Comparison of ENCODE assay signal across 21 cellular contexts in genomic region chr1:200540281-200540680, GRCh38.
DNase-seq lines count a peak whose midpoint lies in the region; ATAC-seq, FAIRE-seq and TF ChIP-seq lines count a peak whose summit lies in the region.
"Had no signal": no experiment of that assay in that cellular context is flagged by ENCODE, and none has a peak within 500 bp of the region (broad histone marks: within the 10 kb centered on the region; RNA-seq: fewer than 3 reads in every experiment).

No MANE protein-coding gene starts in this region.

- no peaks in the 10 kb centered on the region for H4K20me1 ChIP-seq in IMR-90 (ENCODE audit: insufficient read depth, low read length)
- H4K20me1 ChIP-seq in H1 (replicated peaks in 1 of 2; ENCODE audit: control insufficient read depth in 1 of 2, insufficient read depth in 2 of 2, low read length in 2 of 2): no peaks in the 10 kb centered on the region
- H4K20me1 ChIP-seq: BLaER1 treated with 17β-estradiol and CSF1 and Interleukin-3, amounts not matched to agents 10 nM and 100 nM had no signal

- dilution Hi-C loops in IMR-90 (cut with HindIII; ENCODE audit: low sequenced_read_pairs, unreplicated experiment): no loop called here

- H3K36me3 ChIP-seq in IMR-90 (ENCODE audit: control insufficient read depth, insufficient read depth, low read length): no peaks in the 10 kb centered on the region
- no peaks in the 10 kb centered on the region for H3K36me3 ChIP-seq in H1 (ENCODE audit: control insufficient read depth in 2 of 4, insufficient read depth in 4 of 4, low read length in 3 of 4)
- H3K36me3 ChIP-seq: BLaER1 treated with 17β-estradiol and CSF1 and Interleukin-3, amounts not matched to agents 10 nM and 100 nM had no signal

- no peak overlapping the region for H3K4ac ChIP-seq in IMR-90 (ENCODE audit: low read depth, low read length)
- no peak overlapping the region for H3K4ac ChIP-seq in H1 (replicated peaks; ENCODE audit: insufficient read length, low read depth, low read length)

- no peak overlapping the region for H2BK12ac ChIP-seq in H1 (ENCODE audit: low read depth, low read length)

- H3K27me3 ChIP-seq in IMR-90 (ENCODE audit: control insufficient read depth, insufficient read depth, low read length) (no peaks in the 10 kb centered on the region), H1 (replicated peaks in 1 of 4; ENCODE audit: control insufficient read depth in 3 of 4, extremely low read depth in 1 of 4, insufficient read depth in 3 of 4, low read length in 3 of 4) (no peaks in the 10 kb centered on the region)
- H3K27me3 ChIP-seq: BLaER1 treated with 17β-estradiol and CSF1 and Interleukin-3, amounts not matched to agents 10 nM and 100 nM had no signal

- CTCF ChIA-PET in IMR-90 (lab: Yijun Ruan, JAX) (no interaction called here), H1 (lab: Charles Lee; ENCODE audit: partially characterized antibody) (no interaction called here)

- H3K27ac ChIP-seq in IMR-90 (ENCODE audit: insufficient read depth, low read length) (no peak overlapping the region), H1 (ENCODE audit: low read depth, low read length) (no peak overlapping the region)
- H3K27ac ChIP-seq: 22Rv1; A549; BLaER1 treated with 17β-estradiol and CSF1 and Interleukin-3, amounts not matched to agents 10 nM and 100 nM; C4-2B had no signal

- H3K9me3 ChIP-seq in IMR-90 (ENCODE audit: control insufficient read depth, insufficient read depth, low read length): no peaks in the 10 kb centered on the region
- no peaks in the 10 kb centered on the region for H3K9me3 ChIP-seq in H1 (ENCODE audit: insufficient read depth in 2 of 2, low read depth in 1 of 2, low read length in 1 of 2)
- H3K9me3 ChIP-seq: A549; BLaER1 treated with 17β-estradiol and CSF1 and Interleukin-3, amounts not matched to agents 10 nM and 100 nM; Caco-2 had no signal

- intact Hi-C loops in IMR-90 (cut with micrococcal nuclease): no loop called here

- peak overlapping the region; percentile 43 for H2BK5ac ChIP-seq in IMR-90 (ENCODE audit: low read depth, low read length, poor library complexity, severe bottlenecking)
- no peak overlapping the region for H2BK5ac ChIP-seq in H1 (ENCODE audit: low read depth, low read length)

- POLR2A ChIA-PET in IMR-90 (lab: Charles Lee; ENCODE audit: unreplicated experiment): no interaction called here
- POLR2A ChIA-PET in H1 (lab: Charles Lee; ENCODE audit: partially characterized antibody): no interaction called here

- H2BK120ac ChIP-seq in IMR-90 (ENCODE audit: low read depth, low read length): no peak overlapping the region
- H2BK120ac ChIP-seq in H1 (replicated peaks; ENCODE audit: low read depth, low read length): no peak overlapping the region

- no peak overlapping the region for H4K91ac ChIP-seq in IMR-90 (ENCODE audit: insufficient read depth, low read depth, low read length)
- no peak overlapping the region for H4K91ac ChIP-seq in H1 (replicated peaks; ENCODE audit: insufficient read length, low read length)

- H2AK5ac ChIP-seq in IMR-90 (ENCODE audit: low read depth, low read length): no peak overlapping the region
- no peak overlapping the region for H2AK5ac ChIP-seq in H1 (ENCODE audit: low read depth, low read length)

- H3K23me2 ChIP-seq in H1 (ENCODE audit: low read depth, low read length): peaks cover 6% of the 10 kb centered on the region; the same call in 1 of the 2 replicates

- no peaks in the 10 kb centered on the region for H3K79me1 ChIP-seq in IMR-90 (ENCODE audit: low read depth in 1 of 2, low read length in 2 of 2)
- no peaks in the 10 kb centered on the region for H3K79me1 ChIP-seq in H1 (ENCODE audit: low read depth, low read length)

- no peak for TF ChIP-seq RAD21 in IMR-90 (IDR thresholded peaks at IDR 0.05; ENCODE audit: low read length)
- no peak for TF ChIP-seq RAD21 in H1 (IDR thresholded peaks at IDR 0.05 in 1 of 2, conservative IDR thresholded peaks at IDR 0.05 in 1 of 2; ENCODE audit: low read depth in 2 of 2, low read length in 2 of 2)

- WGBS in IMR-90 (ENCODE audit: extremely low coverage in 2 of 2, insufficient read length in 1 of 2), 2 experiments: 57% methylated on average over 1 of the region's 1 CpG; no CpG with 5 or more reads in 1 of the 2 experiments
- 90% methylated on average over 1 of the region's 1 CpG; no CpG with 5 or more reads in 1 of the 2 experiments for WGBS in H1 (ENCODE audit: extremely low coverage in 1 of 2, insufficient coverage in 1 of 2, insufficient read length in 1 of 2, insufficient replicate concordance in 2 of 2, low coverage in 1 of 2, low lambda C conversion rate in 2 of 2, missing lambda C conversion rate in 1 of 2), 2 experiments

- H3K18ac ChIP-seq in IMR-90 (ENCODE audit: low read depth, low read length) (no peak overlapping the region), H1 (ENCODE audit: extremely low read depth, low read length) (no peak overlapping the region)

- H4K5ac ChIP-seq in IMR-90 (ENCODE audit: low read depth, low read length) (no peak overlapping the region), H1 (ENCODE audit: insufficient read length, low read depth, low read length) (no peak overlapping the region)

- H3K4me1 ChIP-seq in IMR-90 (ENCODE audit: control insufficient read depth, insufficient read depth, low read length) (no peaks in the 10 kb centered on the region), H1 (replicated peaks in 1 of 4; ENCODE audit: control insufficient read depth in 3 of 4, insufficient read depth in 4 of 4, low read length in 3 of 4) (peaks cover 0 to 2% (median 0%) of the 10 kb centered on the region in 4 experiments; a peak in 2 of 7 replicates)
- H3K4me1 ChIP-seq: A549; BLaER1 treated with 17β-estradiol and CSF1 and Interleukin-3, amounts not matched to agents 10 nM and 100 nM had no signal

- no peak for TF ChIP-seq CTCF in IMR-90 (conservative IDR thresholded peaks at IDR 0.05; ENCODE audit: low read depth, low read length)
- no peak for TF ChIP-seq CTCF in H1 (IDR thresholded peaks at IDR 0.05; ENCODE audit: control extremely low read depth in 1 of 3, insufficient read depth in 1 of 3, low read depth in 1 of 3, low read length in 3 of 3)

- H2BK20ac ChIP-seq in IMR-90 (ENCODE audit: low read depth, low read length) (no peak overlapping the region), H1 (ENCODE audit: low read length) (no peak overlapping the region)

- TF ChIP-seq POLR2A in GM12891 (IDR thresholded peaks at IDR 0.05; ENCODE audit: low read depth, low read length) (no peak), IMR-90 (IDR thresholded peaks at IDR 0.05; ENCODE audit: low read depth, low read length) (no peak), H1 (IDR thresholded peaks at IDR 0.05; ENCODE audit: control extremely low read depth in 1 of 2, low read depth in 2 of 2, low read length in 2 of 2) (no peak)

- no peak for DNase-seq in GM12891 (ENCODE audit: insufficient read length, low spot score)
- no peak for DNase-seq in IMR-90
- DNase-seq in H1 (ENCODE audit: low read depth in 1 of 2, low spot score in 2 of 2): no peak
- no peak for DNase-seq in urothelium cell line (ENCODE audit: low spot score)
- no peak for DNase-seq in NCI-H2171 treated with DMSO at 0.1 percent for 48 hours (lab: John Stamatoyannopoulos, UW)
- DNase-seq: AML-193; Caco-2; Calu3; CD4-positive, alpha-beta T cell; CD8-positive, alpha-beta T cell; DMS79 treated with DMSO at 0.1 percent for 48 hours; GF-D8 had no signal

- H3K9me1 ChIP-seq in IMR-90 (ENCODE audit: insufficient read depth, low read length): no peaks in the 10 kb centered on the region

- H3K56ac ChIP-seq in IMR-90 (ENCODE audit: extremely low read depth, insufficient read depth, low read length): no peak overlapping the region
- H3K56ac ChIP-seq in H1 (replicated peaks; ENCODE audit: insufficient read length, low read depth, low read length): peak overlapping the region; percentile 98

- H4K8ac ChIP-seq in IMR-90 (ENCODE audit: low read depth in 2 of 2, low read length in 2 of 2) (no peak overlapping the region), H1 (ENCODE audit: extremely low read depth, insufficient read depth, low read length) (no peak overlapping the region)

- H2AK9ac ChIP-seq in IMR-90 (replicated peaks; ENCODE audit: low read depth, low read length, poor library complexity): no peak overlapping the region

- H2AFZ ChIP-seq in IMR-90 (replicated peaks; ENCODE audit: low read length, poor library complexity) (no peak overlapping the region), H1 (ENCODE audit: low read length) (no peak overlapping the region)

- H3K79me2 ChIP-seq in H1 (ENCODE audit: control insufficient read depth in 1 of 2, insufficient read depth in 2 of 2, low read length in 2 of 2): no peaks in the 10 kb centered on the region

- no peak for ATAC-seq in IMR-90 (ENCODE audit: low read depth)
- no peak for ATAC-seq in HG02885 (IDR thresholded peaks at IDR 0.05; ENCODE audit: poor library complexity, unreplicated experiment)
- no peak for ATAC-seq in GM18861 (IDR thresholded peaks at IDR 0.05; ENCODE audit: unreplicated experiment)
- ATAC-seq: A549; CD8-positive, alpha-beta T cell; GM12878 had no signal

- no peak overlapping the region for H3K4me3 ChIP-seq in IMR-90 (ENCODE audit: insufficient read depth, low read depth, low read length)
- H3K4me3 ChIP-seq in H1 (ENCODE audit: extremely low read depth in 1 of 4, insufficient read depth in 2 of 4, low read depth in 3 of 4, low read length in 4 of 4): no peak overlapping the region
- H3K4me3 ChIP-seq: A549; BLaER1 treated with 17β-estradiol and CSF1 and Interleukin-3, amounts not matched to agents 10 nM and 100 nM; GM12878 had no signal

- peak; percentile 16 for FAIRE-seq in GM12891 (lab: Jason Lieb, UNC)
- FAIRE-seq in H1 (lab: Jason Lieb, UNC): no peak
- FAIRE-seq in urothelium cell line (lab: Jason Lieb, UNC): peak; percentile 79
- FAIRE-seq: A549, D721Med, G401.6, GM12878 had no signal

- H3K23ac ChIP-seq in IMR-90 (ENCODE audit: low read depth, low read length) (no peak overlapping the region), H1 (ENCODE audit: insufficient read length) (no peak overlapping the region)

- TF ChIP-seq EP300 in H1 (IDR thresholded peaks at IDR 0.05; ENCODE audit: borderline replicate concordance in 1 of 2, low read depth in 2 of 2, low read length in 2 of 2): no peak

- no TSS peak for BruUV-seq in IMR-90 (replicated peaks; lab: Mats Ljungman, UMichigan)

- no peak overlapping the region for H3K9ac ChIP-seq in IMR-90 (ENCODE audit: low read depth, low read length)
- H3K9ac ChIP-seq in H1 (replicated peaks in 1 of 4; ENCODE audit: extremely low read depth in 1 of 4, low read depth in 3 of 4, low read length in 3 of 4): no peak overlapping the region
- H3K9ac ChIP-seq: BLaER1 treated with 17β-estradiol and CSF1 and Interleukin-3, amounts not matched to agents 10 nM and 100 nM had no signal

- H3K4me2 ChIP-seq in IMR-90 (ENCODE audit: low read depth, low read length) (no peak overlapping the region), H1 (ENCODE audit: insufficient read depth in 1 of 2, low read depth in 2 of 2, low read length in 2 of 2) (no peak overlapping the region)
- H3K4me2 ChIP-seq: A549; BLaER1 treated with 17β-estradiol and CSF1 and Interleukin-3, amounts not matched to agents 10 nM and 100 nM had no signal

- H2BK15ac ChIP-seq in IMR-90 (ENCODE audit: low read depth, low read length): no peak overlapping the region
- no peak overlapping the region for H2BK15ac ChIP-seq in H1 (ENCODE audit: low read length)

- H3K14ac ChIP-seq in IMR-90 (replicated peaks; ENCODE audit: low read depth, low read length) (no peak overlapping the region), H1 (ENCODE audit: insufficient read length) (no peak overlapping the region)

- in situ Hi-C loops in IMR-90 (cut with MboI; ENCODE audit: low sequenced_read_pairs): no loop called here
